ENCODE assay signal across 1 cellular context in the genomic region with DNA sequence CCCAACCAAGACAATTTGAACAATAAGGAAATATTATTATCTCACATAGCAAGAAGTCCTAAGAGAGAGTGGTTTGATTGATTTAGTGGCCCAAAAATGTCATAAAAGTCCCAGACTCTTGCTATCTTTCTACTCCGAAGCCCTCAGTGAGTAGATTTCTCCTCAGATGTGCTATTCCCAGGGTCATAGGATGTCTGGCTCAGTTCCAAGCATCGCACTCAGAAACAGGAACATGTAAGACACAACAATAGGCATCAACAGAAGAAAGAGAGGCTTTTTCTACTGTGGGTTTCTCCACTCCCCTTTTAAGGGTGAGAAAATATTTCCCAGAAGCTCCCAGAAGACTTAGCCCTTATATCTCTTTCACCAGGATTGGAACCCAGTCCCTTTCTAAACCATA.
TF ChIP-seq lines count a peak whose summit lies in the region.

No MANE protein-coding gene starts in this region.

TF ChIP-seq in endothelial cell of umbilical vein, 7 proteins besides CTCF, POLR2A, EP300 and RAD21:
- TF ChIP-seq FOS (IDR thresholded peaks at IDR 0.05; ENCODE audit: borderline replicate concordance, insufficient read depth, low read length) (no peak), MYC (IDR thresholded peaks at IDR 0.05; ENCODE audit: low read depth, low read length) (no peak), GATA2 (IDR thresholded peaks at IDR 0.05; ENCODE audit: insufficient read depth, insufficient read length, low read depth, low read length) (no peak), POLR2AphosphoS5 (IDR thresholded peaks at IDR 0.05; ENCODE audit: insufficient read depth, low read depth, low read length) (no peak), JUN (IDR thresholded peaks at IDR 0.05; ENCODE audit: borderline replicate concordance, insufficient read depth, insufficient read length, low read depth) (no peak), EZH2 (IDR thresholded peaks at IDR 0.05; ENCODE audit: borderline replicate concordance, low read depth, low read length, severe bottlenecking) (no peak)
- TF ChIP-seq, protein P1, sequence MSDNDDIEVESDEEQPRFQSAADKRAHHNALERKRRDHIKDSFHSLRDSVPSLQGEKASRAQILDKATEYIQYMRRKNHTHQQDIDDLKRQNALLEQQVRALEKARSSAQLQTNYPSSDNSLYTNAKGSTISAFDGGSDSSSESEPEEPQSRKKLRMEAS (IDR thresholded peaks at IDR 0.05; ENCODE audit: insufficient read depth, insufficient read length) = no peak
